ENCODE assay signal across 12 cellular contexts in the genomic region with DNA sequence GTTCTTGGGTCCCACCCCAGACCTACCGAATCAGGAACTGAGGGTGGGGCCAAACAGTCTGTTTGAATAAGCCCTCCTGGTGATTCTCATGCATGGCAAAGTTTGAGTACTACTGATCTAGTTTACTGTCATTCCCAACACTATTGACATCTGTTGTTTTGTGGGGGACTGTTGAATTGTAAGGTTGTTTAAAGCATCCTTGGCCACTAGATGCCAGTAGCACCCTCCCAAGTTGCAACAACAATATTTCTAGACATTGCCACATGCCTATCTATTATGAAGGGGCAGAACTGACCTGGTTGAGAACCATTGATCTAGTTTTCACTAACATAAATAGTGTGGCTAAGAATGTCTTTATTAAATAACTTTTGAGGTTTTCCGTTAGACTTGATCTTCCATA. TPM values are rescaled to one million over a fixed set of nuclear protein-coding genes. Genes with fewer than 3 reads are reported as not detected.
DNase-seq lines count a peak whose midpoint lies in the region; ATAC-seq lines count a peak whose summit lies in the region.
"Had no signal": no experiment of that assay in that cellular context is flagged by ENCODE, and none has a peak within 500 bp of the region (broad histone marks: within the 10 kb centered on the region; RNA-seq: fewer than 3 reads in every experiment).

No MANE protein-coding gene starts in this region.

- peaks cover 57% of the 10 kb centered on the region for H3F3A ChIP-seq in GM23248 (ENCODE audit: insufficient read depth)

- peaks cover 98% of the 10 kb centered on the region for H3K36me3 Mint-ChIP-seq in activated T-helper 17 cell treated with anti-CD3 and anti-CD28 coated beads, Interleukin-2, amount 50 U/mL, for 72 hours (ENCODE audit: low read depth)

- no peak overlapping the region for H2AFZ ChIP-seq in GM23248

- no peak overlapping the region for H2AK5ac ChIP-seq in mesendoderm (ENCODE audit: low read length)

- no peaks in the 10 kb centered on the region for H3K9me3 ChIP-seq in GM23248 (ENCODE audit: low read depth)
- H3K9me3 ChIP-seq: uterus had no signal

- no peak overlapping the region for H2BK120ac ChIP-seq in mesendoderm (ENCODE audit: low read depth, low read length)

- no peak overlapping the region for H3K4ac ChIP-seq in mesendoderm (ENCODE audit: low read depth, low read length)

- DNase-seq in NCI-H82 (lab: John Stamatoyannopoulos, UW) (peak; percentile 23), NCI-H82 treated with DMSO at 0.1 percent for 48 hours (lab: John Stamatoyannopoulos, UW; ENCODE audit: unreplicated experiment) (no peak), GM23248 (peak; percentile 34), mesendoderm (peak; percentile 14), posterior cingulate gyrus (no peak), NCI-H1105 treated with DMSO at 0.1 percent for 48 hours (lab: John Stamatoyannopoulos, UW) (no peak), midbrain (lab: John Stamatoyannopoulos, UW) (no peak)
- DNase-seq: foreskin melanocyte, uterus had no signal

- H3K23ac ChIP-seq in mesendoderm (ENCODE audit: low read length) = no peak overlapping the region

- H3K4me3 ChIP-seq in GM23248 (no peak overlapping the region), mesendoderm (ENCODE audit: low read length) (no peak overlapping the region)
- H3K4me3 ChIP-seq: BLaER1 treated with 17β-estradiol and CSF1 and Interleukin-3, amounts not matched to agents 10 nM and 100 nM; uterus had no signal

- H3K27me3 Mint-ChIP-seq in activated T-helper 17 cell treated with anti-CD3 and anti-CD28 coated beads, Interleukin-2, amount 50 U/mL, for 72 hours = no peaks in the 10 kb centered on the region

- ATAC-seq in activated T-helper 17 cell treated with anti-CD3 and anti-CD28 coated beads, Interleukin-2, amount 50 U/mL, for 72 hours (replicated peaks) = no peak

- no peak overlapping the region for H3K18ac ChIP-seq in mesendoderm (ENCODE audit: low read length)

- H4K20me1 ChIP-seq in GM23248 (ENCODE audit: insufficient read depth) = peaks cover 8% of the 10 kb centered on the region

- peaks cover 63% of the 10 kb centered on the region for H3K79me2 ChIP-seq in GM23248 (ENCODE audit: insufficient read depth)
- H3K79me2 ChIP-seq in mesendoderm (ENCODE audit: control insufficient read depth, insufficient read depth, low read length) = no peaks in the 10 kb centered on the region

- no peaks in the 10 kb centered on the region for H3K9me3 Mint-ChIP-seq in activated T-helper 17 cell treated with anti-CD3 and anti-CD28 coated beads, Interleukin-2, amount 50 U/mL, for 72 hours

- no peak overlapping the region for H3K27ac ChIP-seq in GM23248
- no peak overlapping the region for H3K27ac ChIP-seq in mesendoderm (ENCODE audit: low read depth, low read length)
- H3K27ac ChIP-seq: BLaER1 treated with 17β-estradiol and CSF1 and Interleukin-3, amounts not matched to agents 10 nM and 100 nM; HL-60; uterus had no signal

- peaks cover 8% of the 10 kb centered on the region; the same call in 1 of the 2 replicates for H3K4me1 ChIP-seq in GM23248 (ENCODE audit: insufficient read depth)
- H3K4me1 ChIP-seq in mesendoderm (ENCODE audit: control insufficient read depth, low read depth, low read length) = no peaks in the 10 kb centered on the region
- H3K4me1 ChIP-seq: uterus had no signal

- H2BK15ac ChIP-seq in mesendoderm (replicated peaks; ENCODE audit: low read depth) = no peak overlapping the region

- no peak overlapping the region for H4K5ac ChIP-seq in mesendoderm (ENCODE audit: low read length)

- peak overlapping the region; percentile 37 for H3K27ac Mint-ChIP-seq in activated T-helper 17 cell treated with anti-CD3 and anti-CD28 coated beads, Interleukin-2, amount 50 U/mL, for 72 hours

- H4K8ac ChIP-seq in mesendoderm (ENCODE audit: low read depth, low read length) = no peak overlapping the region

- peaks cover 9% of the 10 kb centered on the region for H3K4me1 Mint-ChIP-seq in activated T-helper 17 cell treated with anti-CD3 and anti-CD28 coated beads, Interleukin-2, amount 50 U/mL, for 72 hours

- H3K79me1 ChIP-seq in mesendoderm (ENCODE audit: low read length) = no peaks in the 10 kb centered on the region

- intact Hi-C loops in posterior cingulate gyrus (cut with DNase I) = loop anchor here (10.0 kb wide), 1 partner anchor 960 kb away; no protein-coding TSS in a partner anchor

- H3K9ac ChIP-seq in GM23248 (no peak overlapping the region), mesendoderm (ENCODE audit: low read length) (no peak overlapping the region)
- H3K9ac ChIP-seq: BLaER1 treated with 17β-estradiol and CSF1 and Interleukin-3, amounts not matched to agents 10 nM and 100 nM had no signal

- H3K4me3 Mint-ChIP-seq in activated T-helper 17 cell treated with anti-CD3 and anti-CD28 coated beads, Interleukin-2, amount 50 U/mL, for 72 hours = peak overlapping the region; percentile 11

- peaks cover 77% of the 10 kb centered on the region for H3K36me3 ChIP-seq in GM23248 (ENCODE audit: low read depth)
- no peaks in the 10 kb centered on the region for H3K36me3 ChIP-seq in mesendoderm (ENCODE audit: control insufficient read depth, insufficient read depth, low read length)
- H3K36me3 ChIP-seq: uterus had no signal

- H3K4me2 ChIP-seq in GM23248 (ENCODE audit: unreplicated experiment) (no peak overlapping the region), mesendoderm (ENCODE audit: low read length) (no peak overlapping the region)
- H3K4me2 ChIP-seq: BLaER1 treated with 17β-estradiol and CSF1 and Interleukin-3, amounts not matched to agents 10 nM and 100 nM had no signal

- no peaks in the 10 kb centered on the region for H3K9me2 ChIP-seq in GM23248 (ENCODE audit: insufficient read depth)

- H3K27me3 ChIP-seq in GM23248 (replicated peaks; ENCODE audit: insufficient read depth) = no peaks in the 10 kb centered on the region
- H3K27me3 ChIP-seq in mesendoderm (ENCODE audit: insufficient read depth, low read length, poor library complexity) = no peaks in the 10 kb centered on the region
- H3K27me3 ChIP-seq: uterus had no signal

- no peak overlapping the region for H3K56ac ChIP-seq in mesendoderm (ENCODE audit: low read length)

- no peak overlapping the region for H2BK5ac ChIP-seq in mesendoderm (ENCODE audit: low read length)

- 51 to 54% methylated on average over 2 of the region's 2 CpGs for WGBS in GM23248 (ENCODE audit: low coverage in 1 of 2, low lambda C conversion rate in 2 of 2, missing lambda C conversion rate in 2 of 2), 2 experiments
- no CpG with 5 or more reads among the region's 2 CpGs for WGBS in mesendoderm (ENCODE audit: extremely low coverage, insufficient coverage, low lambda C conversion rate)

- in situ Hi-C loops in GM23248 (cut with MboI) = no loop called here

RNA-seq across cellular contexts. Expression of a gene that starts 15.1 kb away (rescaled TPM):
- total RNA-seq in GM23248 (2014; rRNA removed; shearing (Covaris generic)) = 9.2 and 12.4 TPM in 2 replicates
- 11.3 and 12.2 TPM in 2 replicates for polyA plus RNA-seq in GM23248 (2016; fragmentation: Nextera tagmentation; extraction: Ambion mirVana)
- 10 to 100 TPM; 13.4 to 20.6 TPM for total RNA-seq in activated T-helper 17 cell treated with anti-CD3 and anti-CD28 coated beads, Interleukin-2, amount 50 U/mL, for 72 hours
- polyA plus RNA-seq in mesendoderm (2013, experiment 1 of 2) = 34.4 TPM
- 33.7 TPM for polyA plus RNA-seq in mesendoderm (2013, experiment 2 of 2)

RNA-seq across cellular contexts. Expression of a gene that starts 20.3 kb away (rescaled TPM):
- 644 and 818 TPM in 2 replicates for total RNA-seq in GM23248 (2014; rRNA removed; shearing (Covaris generic))
- polyA plus RNA-seq in GM23248 (2016; fragmentation: Nextera tagmentation; extraction: Ambion mirVana) = 749 and 768 TPM in 2 replicates
- total RNA-seq in activated T-helper 17 cell treated with anti-CD3 and anti-CD28 coated beads, Interleukin-2, amount 50 U/mL, for 72 hours = 1,000 to 10,000 TPM; 1,373 to 1,720 TPM
- polyA plus RNA-seq in mesendoderm (2013, experiment 1 of 2) = 194 TPM
- polyA plus RNA-seq in mesendoderm (2013, experiment 2 of 2) = 199 TPM

Comparison
In these comparisons a context has a peak if more than half of its experiments do, and no peak if none do; other contexts are left out.
1. DNase-seq: peak in NCI-H82 (single experiment), GM23248 (single experiment) and mesendoderm (single experiment); none in NCI-H82 treated with DMSO at 0.1 percent for 48 hours (single experiment), posterior cingulate gyrus (0 of 10), NCI-H1105 treated with DMSO at 0.1 percent for 48 hours (single experiment) and midbrain (single experiment).